8 cellular contexts compared by ENCODE assay signal in genomic region chrX:106481341-106481740, GRCh38.
A peak's percentile ranks its signal among the peaks of the same experiment; 100 is the strongest.
DNase-seq lines count a peak whose midpoint lies in the region; ATAC-seq, FAIRE-seq and TF ChIP-seq lines count a peak whose summit lies in the region.

No MANE protein-coding gene starts in this region.

- peak; percentile 48 for ATAC-seq in Right ventricle myocardium superior (ENCODE audit: poor library complexity)
- ATAC-seq in Right ventricle myocardium inferior = no peak

- peak; percentile 74 for FAIRE-seq in RCC 7860 (lab: Jason Lieb, UNC)

- intact Hi-C loops in Right ventricle myocardium superior (cut with DNase I) = loop anchor here (10.0 kb wide), 1 partner anchor 313 kb away; no protein-coding TSS in a partner anchor
- intact Hi-C loops in Right ventricle myocardium inferior (cut with DNase I) = loop anchor here (10.0 kb wide), 2 partner anchors 133 to 313 kb away; partner anchors contain the start of gene RADX

- peak; percentile 54 for TF ChIP-seq CTCF in cardiac fibroblast (IDR thresholded peaks at IDR 0.05; ENCODE audit: low read depth, low read length)

- DNase-seq in Right ventricle myocardium superior = no peak
- DNase-seq in Right ventricle myocardium inferior (ENCODE audit: missing footprints) = no peak
- DNase-seq in HPDE6-E6E7 (ENCODE audit: extremely low spot score) = peak; percentile 28
- DNase-seq in RCC 7860 (ENCODE audit: low spot score) = peak; percentile 37
- DNase-seq in cardiac fibroblast (ENCODE audit: low read depth in 2 of 2) = peak; percentile 49 to 65
- DNase-seq in kidney glomerular epithelial cell (lab: John Stamatoyannopoulos, UW) = peak; percentile 25
- DNase-seq in stimulated activated CD8-positive, alpha-beta memory T cell treated with anti-CD3 and anti-CD28 coated beads, Interleukin-12 subunit alpha, Interleukin-12 subunit beta, amount 100 ng/mL, for 1 hour (ENCODE audit: low read depth) = peak; percentile 14
- no peak for DNase-seq in GF-D8 (lab: John Stamatoyannopoulos, UW)

- no peak overlapping the region for H3K4me3 ChIP-seq in cardiac fibroblast (replicated peaks in 1 of 2; ENCODE audit: low read depth in 2 of 2, low read length in 2 of 2)

Comparison
In these comparisons a context has a peak if more than half of its experiments do, and no peak if none do; other contexts are left out.
1. DNase-seq: peak in HPDE6-E6E7 (single experiment), RCC 7860 (single experiment), cardiac fibroblast (2 of 2), kidney glomerular epithelial cell (single experiment) and stimulated activated CD8-positive, alpha-beta memory T cell treated with anti-CD3 and anti-CD28 coated beads, Interleukin-12 subunit alpha, Interleukin-12 subunit beta, amount 100 ng/mL, for 1 hour (single experiment); none in Right ventricle myocardium superior (single experiment), Right ventricle myocardium inferior (single experiment) and GF-D8 (single experiment).